Comparison of ENCODE assay signal across 1 cellular context in genomic region chr6:151372164-151372563, GRCh38.
TF ChIP-seq lines count a peak whose summit lies in the region.

No MANE protein-coding gene starts in this region.

TF ChIP-seq in SK-N-SH treated with all-trans-retinoic acid at 6 μM for 48 hours, 23 proteins besides CTCF, POLR2A, EP300 and RAD21 (continued from another document):
- no peak for TF ChIP-seq TOX (CRISPR knock-in tag; IDR thresholded peaks at IDR 0.05; ENCODE audit: borderline replicate concordance)
- no peak for TF ChIP-seq CREB5 (CRISPR knock-in tag; IDR thresholded peaks at IDR 0.05; ENCODE audit: low read depth)
- no peak for TF ChIP-seq ZNF8 (CRISPR knock-in tag; IDR thresholded peaks at IDR 0.05)
- TF ChIP-seq TSHZ2 (CRISPR knock-in tag; IDR thresholded peaks at IDR 0.05): no peak
